Comparison of ENCODE assay signal across 8 cellular contexts in genomic region chr17:75633484-75634375, GRCh38. TPM values are rescaled to one million over a fixed set of nuclear protein-coding genes. Genes with fewer than 3 reads are reported as not detected.
A peak's percentile ranks its signal among the peaks of the same experiment; 100 is the strongest.
DNase-seq lines count a peak whose midpoint lies in the region; ATAC-seq, FAIRE-seq and TF ChIP-seq lines count a peak whose summit lies in the region.

No MANE protein-coding gene starts in this region.

- H4K5ac ChIP-seq in mesendoderm (ENCODE audit: low read length), result no peak overlapping the region

- no peak overlapping the region for H3K4ac ChIP-seq in mesendoderm (ENCODE audit: low read depth, low read length)

- H3K36me3 ChIP-seq in BE2C (no peaks in the 10 kb centered on the region), endothelial cell of umbilical vein (ENCODE audit: control insufficient read depth in 2 of 2, extremely low read depth in 1 of 2, insufficient read depth in 2 of 2, low read length in 2 of 2) (no peaks in the 10 kb centered on the region), mesendoderm (ENCODE audit: control insufficient read depth, insufficient read depth, low read length) (no peaks in the 10 kb centered on the region)

- H3K4me1 ChIP-seq in BE2C (peaks cover 11% of the 10 kb centered on the region), endothelial cell of umbilical vein (ENCODE audit: control insufficient read depth, extremely low read depth, insufficient read depth, low read length) (peaks cover 12% of the 10 kb centered on the region), mesendoderm (ENCODE audit: control insufficient read depth, low read depth, low read length) (peaks cover 3% of the 10 kb centered on the region)

- POLR2A ChIA-PET in endothelial cell of umbilical vein (lab: Charles Lee), result interaction anchor here (0.6 to 1.6 kb wide), 4 partner anchors 9 to 116 kb away, joined by 3 to 9 read pairs (median 7); no protein-coding TSS in a partner anchor

- H3K4me3 ChIP-seq in BE2C (ENCODE audit: low read depth, low read length) (peak overlapping the region; percentile 19; the same call in 1 of the 2 replicates), endothelial cell of umbilical vein (replicated peaks in 1 of 3; ENCODE audit: insufficient read depth in 1 of 3, low read depth in 1 of 3, low read length in 3 of 3) (no peak overlapping the region), mesendoderm (ENCODE audit: low read length) (no peak overlapping the region)

- no peak overlapping the region for H3K9ac ChIP-seq in endothelial cell of umbilical vein (replicated peaks; ENCODE audit: extremely low read depth, insufficient read depth, low read length)
- peak overlapping the region; percentile 5 for H3K9ac ChIP-seq in mesendoderm (ENCODE audit: low read length)

- WGBS in mesendoderm (ENCODE audit: extremely low coverage, insufficient coverage, low lambda C conversion rate), result no CpG with 5 or more reads among the region's 28 CpGs

- H3K23ac ChIP-seq in mesendoderm (ENCODE audit: low read length), result no peak overlapping the region

- H3K79me2 ChIP-seq in endothelial cell of umbilical vein (ENCODE audit: control insufficient read depth, insufficient read depth, low read length) (no peaks in the 10 kb centered on the region), mesendoderm (ENCODE audit: control insufficient read depth, insufficient read depth, low read length) (no peaks in the 10 kb centered on the region)

- H3K4me2 ChIP-seq in endothelial cell of umbilical vein (ENCODE audit: insufficient read depth, low read length) (no peak overlapping the region), mesendoderm (ENCODE audit: low read length) (no peak overlapping the region)

- H3K9me3 ChIP-seq in BE2C, result no peaks in the 10 kb centered on the region
- no peaks in the 10 kb centered on the region for H3K9me3 ChIP-seq in endothelial cell of umbilical vein (replicated peaks; ENCODE audit: control insufficient read depth, insufficient read depth, low read length)

- no peak overlapping the region for H2BK120ac ChIP-seq in mesendoderm (ENCODE audit: low read depth, low read length)

- H4K8ac ChIP-seq in mesendoderm (ENCODE audit: low read depth, low read length), result no peak overlapping the region

- H4K20me1 ChIP-seq in endothelial cell of umbilical vein (replicated peaks; ENCODE audit: control insufficient read depth, extremely low read depth, insufficient read depth, low read length), result no peaks in the 10 kb centered on the region

- H3K18ac ChIP-seq in mesendoderm (ENCODE audit: low read length), result no peak overlapping the region

- dilution Hi-C loops in endothelial cell of umbilical vein (cut with MboI; ENCODE audit: extremely low pct_ligation_motif_present, low sequenced_read_pairs), result no loop called here

- no peak overlapping the region for H2AK5ac ChIP-seq in mesendoderm (ENCODE audit: low read length)

- BruUV-seq in endothelial cell of umbilical vein (replicated peaks; lab: Mats Ljungman, UMichigan), result no TSS peak

- H3K9me1 ChIP-seq in endothelial cell of umbilical vein (replicated peaks; ENCODE audit: control insufficient read depth, extremely low read depth, insufficient read depth, low read length), result no peaks in the 10 kb centered on the region

- no peaks in the 10 kb centered on the region for H3K27me3 ChIP-seq in BE2C
- H3K27me3 ChIP-seq in endothelial cell of umbilical vein (ENCODE audit: control insufficient read depth in 2 of 2, insufficient read depth in 2 of 2, low read length in 2 of 2), result no peaks in the 10 kb centered on the region
- H3K27me3 ChIP-seq in mesendoderm (ENCODE audit: insufficient read depth, low read length, poor library complexity), result no peaks in the 10 kb centered on the region

- intact Hi-C loops in endothelial cell of umbilical vein (cut with micrococcal nuclease), result loop anchor here (1.0 kb wide), 5 partner anchors 20 to 207 kb away; no protein-coding TSS in a partner anchor

- FAIRE-seq in endothelial cell of umbilical vein (lab: Jason Lieb, UNC), result peak; percentile 90

- peak; percentile 74 for TF ChIP-seq CTCF in BE2C (IDR thresholded peaks at IDR 0.05; ENCODE audit: low read depth, low read length)
- peak; percentile 63 to 86 for TF ChIP-seq CTCF in endothelial cell of umbilical vein (IDR thresholded peaks at IDR 0.05; ENCODE audit: extremely low read depth in 1 of 2, insufficient read depth in 1 of 2, low read depth in 1 of 2, low read length in 2 of 2)

- DNase-seq in BE2C (peak; percentile 94), NCI-H526 treated with DMSO at 0.1 percent for 48 hours (lab: John Stamatoyannopoulos, UW) (peak; percentile 79), endothelial cell of umbilical vein (ENCODE audit: low read depth, low spot score) (peak; percentile 82), mesendoderm (peak; percentile 97)
- DNase-seq in activated CD8-positive, alpha-beta memory T cell treated with anti-CD3 and anti-CD28 coated beads for 24 hours, result peak; percentile 73
- DNase-seq in stimulated activated CD8-positive, alpha-beta memory T cell treated with anti-CD3 and anti-CD28 coated beads, Interleukin-4, amount 100 ng/mL, for 24 hours (ENCODE audit: low read depth), result peak; percentile 31

- CTCF ChIA-PET in endothelial cell of umbilical vein (lab: Charles Lee), result interaction anchor here (0.5 to 16.3 kb wide), 44 partner anchors 9 to 369 kb away, joined by 3 to 625 read pairs (median 8); partner anchors contain the start of genes GALK1, GRB2, ITGB4 and RECQL5

- no peak overlapping the region for H2BK5ac ChIP-seq in mesendoderm (ENCODE audit: low read length)

- H3K27ac ChIP-seq in endothelial cell of umbilical vein (ENCODE audit: insufficient read depth, low read depth, low read length) (peak overlapping the region; percentile 29), mesendoderm (ENCODE audit: low read depth, low read length) (no peak overlapping the region)

- no peak for TF ChIP-seq POLR2A in endothelial cell of umbilical vein (IDR thresholded peaks at IDR 0.05; ENCODE audit: low read depth, low read length)

- peak overlapping the region; percentile 3 for H3K56ac ChIP-seq in mesendoderm (ENCODE audit: low read length)

- ATAC-seq in HG02759 (IDR thresholded peaks at IDR 0.05; ENCODE audit: unreplicated experiment) (peak; percentile 46), HG02981 (IDR thresholded peaks at IDR 0.05; ENCODE audit: unreplicated experiment) (no peak)

- no peak overlapping the region for H2BK15ac ChIP-seq in mesendoderm (replicated peaks; ENCODE audit: low read depth)

- no peaks in the 10 kb centered on the region for H3K79me1 ChIP-seq in mesendoderm (ENCODE audit: low read length)

- no peak overlapping the region for H2AFZ ChIP-seq in endothelial cell of umbilical vein (ENCODE audit: low read depth, low read length)

TF ChIP-seq in endothelial cell of umbilical vein, 7 proteins besides CTCF, POLR2A, EP300 and RAD21 (continues in another document):
- no peak for TF ChIP-seq FOS (IDR thresholded peaks at IDR 0.05; ENCODE audit: borderline replicate concordance, insufficient read depth, low read length)

RNA-seq across cellular contexts. Expression of gene SMIM5, which starts 0.5 kb away (rescaled TPM):
- polyA plus RNA-seq in BE2C (2012; ENCODE audit: insufficient read depth, insufficient read length, low read depth), result 0.46 TPM
- not detected in 2 replicates for total RNA-seq in endothelial cell of umbilical vein
- polyA plus RNA-seq in endothelial cell of umbilical vein, result not detected in 2 replicates
- not detected in 2 replicates for polyA plus RNA-seq in endothelial cell of umbilical vein (2011; cell fraction: cytosol; rRNA removed)
- polyA plus RNA-seq in endothelial cell of umbilical vein (2011; cell fraction: nucleus; rRNA removed), result 0.24 and 0.31 TPM in 2 replicates
- 0.20 and 0.33 TPM in 2 replicates for polyA plus RNA-seq in endothelial cell of umbilical vein (2012)
- polyA minus RNA-seq in endothelial cell of umbilical vein, result not detected in 2 replicates
- not detected for polyA minus RNA-seq in endothelial cell of umbilical vein (2011; cell fraction: cytosol; rRNA and poly(A)+ RNA removed)
- not detected in 2 replicates for polyA minus RNA-seq in endothelial cell of umbilical vein (2011; cell fraction: nucleus; rRNA and poly(A)+ RNA removed)
- polyA plus RNA-seq in mesendoderm (2013, experiment 1 of 2), result not detected
- 0.03 TPM for polyA plus RNA-seq in mesendoderm (2013, experiment 2 of 2)

RNA-seq across cellular contexts. Expression of gene RECQL5, which starts 33.2 kb away (rescaled TPM):
- 69.1 TPM for polyA plus RNA-seq in BE2C (2012; ENCODE audit: insufficient read depth, insufficient read length, low read depth)
- 30.7 and 30.9 TPM in 2 replicates for total RNA-seq in endothelial cell of umbilical vein
- 17.3 and 21.3 TPM in 2 replicates for polyA plus RNA-seq in endothelial cell of umbilical vein
- 8.3 and 10.3 TPM in 2 replicates for polyA plus RNA-seq in endothelial cell of umbilical vein (2011; cell fraction: cytosol; rRNA removed)
- polyA plus RNA-seq in endothelial cell of umbilical vein (2011; cell fraction: nucleus; rRNA removed), result 96.3 and 120 TPM in 2 replicates
- 22.3 and 31.6 TPM in 2 replicates for polyA plus RNA-seq in endothelial cell of umbilical vein (2012)
- polyA minus RNA-seq in endothelial cell of umbilical vein, result 26.2 and 31.6 TPM in 2 replicates
- 15.5 TPM for polyA minus RNA-seq in endothelial cell of umbilical vein (2011; cell fraction: cytosol; rRNA and poly(A)+ RNA removed)
- 44.2 and 44.9 TPM in 2 replicates for polyA minus RNA-seq in endothelial cell of umbilical vein (2011; cell fraction: nucleus; rRNA and poly(A)+ RNA removed)
- polyA plus RNA-seq in mesendoderm (2013, experiment 1 of 2), result 12.6 TPM
- polyA plus RNA-seq in mesendoderm (2013, experiment 2 of 2), result 11.4 TPM

RNA-seq across cellular contexts. Expression of gene SAP30BP, which starts 33.4 kb away (rescaled TPM):
- polyA plus RNA-seq in BE2C (2012; ENCODE audit: insufficient read depth, insufficient read length, low read depth), result 162 TPM
- total RNA-seq in endothelial cell of umbilical vein, result 143 and 151 TPM in 2 replicates
- 112 and 116 TPM in 2 replicates for polyA plus RNA-seq in endothelial cell of umbilical vein
- 112 TPM in 2 replicates for polyA plus RNA-seq in endothelial cell of umbilical vein (2011; cell fraction: cytosol; rRNA removed)
- polyA plus RNA-seq in endothelial cell of umbilical vein (2011; cell fraction: nucleus; rRNA removed), result 441 and 460 TPM in 2 replicates
- polyA plus RNA-seq in endothelial cell of umbilical vein (2012), result 103 and 117 TPM in 2 replicates
- 66.8 and 68.3 TPM in 2 replicates for polyA minus RNA-seq in endothelial cell of umbilical vein
- 25.8 TPM for polyA minus RNA-seq in endothelial cell of umbilical vein (2011; cell fraction: cytosol; rRNA and poly(A)+ RNA removed)
- polyA minus RNA-seq in endothelial cell of umbilical vein (2011; cell fraction: nucleus; rRNA and poly(A)+ RNA removed), result 102 and 114 TPM in 2 replicates
- 68.5 TPM for polyA plus RNA-seq in mesendoderm (2013, experiment 1 of 2)
- polyA plus RNA-seq in mesendoderm (2013, experiment 2 of 2), result 69.7 TPM

RNA-seq across cellular contexts. Expression of gene MYO15B, which starts 46.1 kb away (rescaled TPM):
- polyA plus RNA-seq in BE2C (2012; ENCODE audit: insufficient read depth, insufficient read length, low read depth), result 10.0 TPM
- 27.2 and 87.8 TPM in 2 replicates for total RNA-seq in endothelial cell of umbilical vein
- 10.2 and 15.7 TPM in 2 replicates for polyA plus RNA-seq in endothelial cell of umbilical vein
- 2.3 and 3.0 TPM in 2 replicates for polyA plus RNA-seq in endothelial cell of umbilical vein (2011; cell fraction: cytosol; rRNA removed)
- 99.7 and 146 TPM in 2 replicates for polyA plus RNA-seq in endothelial cell of umbilical vein (2011; cell fraction: nucleus; rRNA removed)
- polyA plus RNA-seq in endothelial cell of umbilical vein (2012), result 13.4 and 34.4 TPM in 2 replicates
- polyA minus RNA-seq in endothelial cell of umbilical vein, result 12.9 and 19.1 TPM in 2 replicates
- 5.0 TPM for polyA minus RNA-seq in endothelial cell of umbilical vein (2011; cell fraction: cytosol; rRNA and poly(A)+ RNA removed)
- polyA minus RNA-seq in endothelial cell of umbilical vein (2011; cell fraction: nucleus; rRNA and poly(A)+ RNA removed), result 28.0 and 48.1 TPM in 2 replicates
- polyA plus RNA-seq in mesendoderm (2013, experiment 1 of 2), result 1.8 TPM
- 1.1 TPM for polyA plus RNA-seq in mesendoderm (2013, experiment 2 of 2)

Comparison
In these comparisons a context has a peak if more than half of its experiments do, and no peak if none do; other contexts are left out.
1. DNase-seq: peak in every context shown above with its lines; median percentile 97 in mesendoderm; 94 in BE2C; 82 in endothelial cell of umbilical vein; 79 in NCI-H526 treated with DMSO at 0.1 percent for 48 hours; 73 in activated CD8-positive, alpha-beta memory T cell treated with anti-CD3 and anti-CD28 coated beads for 24 hours; 31 in stimulated activated CD8-positive, alpha-beta memory T cell treated with anti-CD3 and anti-CD28 coated beads, Interleukin-4, amount 100 ng/mL, for 24 hours.